Comparison of ENCODE assay signal across 9 cellular contexts in the genomic region with DNA sequence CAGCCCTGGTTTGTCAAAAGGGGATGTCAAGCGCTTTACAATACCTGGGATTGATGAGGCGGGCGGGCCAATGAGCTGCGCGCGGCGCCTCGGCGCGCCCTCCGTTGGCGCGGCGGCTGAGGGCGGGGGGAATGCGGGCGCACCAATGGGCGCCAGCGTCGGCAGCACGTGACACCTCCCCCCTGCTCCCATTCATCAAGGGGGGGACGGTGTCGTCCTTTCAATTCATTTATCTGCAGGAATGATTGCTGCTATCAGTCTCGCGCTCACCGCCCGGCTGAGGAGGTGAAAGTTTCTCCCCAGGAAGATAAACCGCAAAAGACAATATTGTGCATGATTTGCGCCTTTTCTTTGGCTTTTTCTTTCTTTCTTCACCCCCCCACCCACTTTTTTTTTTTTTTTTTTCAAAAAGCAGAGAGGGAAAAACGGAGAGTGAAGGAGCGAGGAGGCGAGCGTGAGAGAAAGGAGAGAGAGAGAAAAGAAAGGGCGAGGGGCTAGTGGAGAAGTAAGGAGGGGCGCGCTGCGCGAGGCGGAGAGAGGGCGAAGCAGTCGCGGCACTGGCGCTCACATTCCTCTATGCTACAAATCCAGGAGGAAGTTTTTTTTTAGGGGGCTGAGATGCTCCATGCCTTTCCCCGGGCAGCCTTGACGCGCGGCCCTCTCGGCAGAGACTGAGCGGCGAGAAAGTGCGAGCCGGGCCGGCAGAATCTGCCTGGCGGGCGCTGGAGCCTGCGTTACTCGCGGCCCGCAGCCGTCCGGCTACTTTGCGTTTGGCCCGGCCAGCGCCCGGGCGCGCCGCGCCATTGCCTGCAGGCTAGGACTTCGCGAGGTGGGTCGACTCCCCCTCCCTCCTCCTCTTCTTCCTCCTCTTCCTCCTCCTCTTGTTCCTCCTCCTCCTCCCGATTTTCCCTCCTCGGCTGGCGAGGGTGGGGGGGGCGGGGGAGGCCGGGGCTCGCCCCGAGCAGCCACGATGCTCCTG. TPM values are rescaled to one million over a fixed set of nuclear protein-coding genes. Genes with fewer than 3 reads are reported as not detected.
DNase-seq lines count a peak whose midpoint lies in the region; ATAC-seq and TF ChIP-seq lines count a peak whose summit lies in the region.
"Had no signal": no experiment of that assay in that cellular context is flagged by ENCODE, and none has a peak within 500 bp of the region (broad histone marks: within the 10 kb centered on the region; RNA-seq: fewer than 3 reads in every experiment).

TSS of gene ZIC1 (plus strand) at position 223 of the 979 bp plus-strand sequence. CDS start at position 971, 748 bp downstream.

- peaks cover 8% of the 10 kb centered on the region for H3K4me1 Mint-ChIP-seq in central memory CD8-positive, alpha-beta T cell
- peaks cover 14 to 54% (median 34%) of the 10 kb centered on the region in 7 donors for H3K4me1 Mint-ChIP-seq in naive thymus-derived CD4-positive, alpha-beta T cell

- peaks cover 10% of the 10 kb centered on the region for H3K9me3 Mint-ChIP-seq in central memory CD8-positive, alpha-beta T cell
- H3K9me3 Mint-ChIP-seq in naive thymus-derived CD4-positive, alpha-beta T cell = peaks cover 2 to 61% (median 25%) of the 10 kb centered on the region in 11 donors

- H3K9me3 ChIP-seq in A673 (ENCODE audit: low read depth, low read length, poor library complexity, severe bottlenecking) = no peaks in the 10 kb centered on the region
- H3K9me3 ChIP-seq in naive thymus-derived CD4-positive, alpha-beta T cell (ENCODE audit: control insufficient read depth in 2 of 3, low read length in 3 of 3) = peaks cover 0 to 14% (median 0%) of the 10 kb centered on the region in 3 experiments

- peaks cover 8% of the 10 kb centered on the region for H3K4me1 ChIP-seq in A673 (ENCODE audit: insufficient read depth, low read length, poor library complexity, severe bottlenecking)
- peaks cover 0 to 5% of the 10 kb centered on the region in 2 donors for H3K4me1 ChIP-seq in naive thymus-derived CD4-positive, alpha-beta T cell (ENCODE audit: control insufficient read depth in 2 of 2, insufficient read depth in 2 of 2, low read length in 2 of 2)

- H3K4me3 Mint-ChIP-seq in central memory CD8-positive, alpha-beta T cell = peak within 1 kb of the TSS; percentile 20
- H3K4me3 Mint-ChIP-seq in naive thymus-derived CD4-positive, alpha-beta T cell = peak within 1 kb of the TSS; percentile 25 to 70 (median 47)

- CTCF ChIA-PET in A673 (lab: Charles Lee) = no interaction called here
- CTCF ChIA-PET in naive thymus-derived CD4-positive, alpha-beta T cell (lab: Charles Lee) = no interaction called here

- H3K36me3 Mint-ChIP-seq in central memory CD8-positive, alpha-beta T cell (ENCODE audit: insufficient read depth) = peaks cover 11% of the 10 kb centered on the region
- peaks cover 0 to 22% (median 10%) of the 10 kb centered on the region in 5 donors for H3K36me3 Mint-ChIP-seq in naive thymus-derived CD4-positive, alpha-beta T cell

- ATAC-seq in central memory CD8-positive, alpha-beta T cell (replicated peaks; ENCODE audit: extremely low read depth, poor library complexity, severe bottlenecking) = no peak
- ATAC-seq in naive thymus-derived CD4-positive, alpha-beta T cell = no peak
- no peak for ATAC-seq in GM18502 (IDR thresholded peaks at IDR 0.05; ENCODE audit: poor library complexity, unreplicated experiment)

- DNase-seq in A673 (ENCODE audit: low spot score) (no peak), HFF-Myc (ENCODE audit: extremely low read depth, low read depth) (no peak), kidney tubule cell (ENCODE audit: low spot score) (no peak), Kasumi-1 (lab: John Stamatoyannopoulos, UW) (no peak), hepatic stellate cell (ENCODE audit: low spot score) (no peak)
- DNase-seq in central memory CD8-positive, alpha-beta T cell (ENCODE audit: low spot score in 2 of 2) = no peak
- no peak for DNase-seq in naive thymus-derived CD4-positive, alpha-beta T cell

- H3K4me3 ChIP-seq in A673 (ENCODE audit: low read depth, low read length, poor library complexity, severe bottlenecking) (peak within 1 kb of the TSS; percentile 35), HFF-Myc (replicated peaks; ENCODE audit: low read depth, low read length) (peak within 1 kb of the TSS; percentile 50)
- no peak within 1 kb of the TSS for H3K4me3 ChIP-seq in naive thymus-derived CD4-positive, alpha-beta T cell (ENCODE audit: low read length)

- peaks cover 98% of the 10 kb centered on the region for H3K27me3 ChIP-seq in A673 (replicated peaks; ENCODE audit: insufficient read depth, low read depth, low read length, poor library complexity)
- H3K27me3 ChIP-seq in naive thymus-derived CD4-positive, alpha-beta T cell (ENCODE audit: control insufficient read depth in 2 of 2, insufficient read depth in 2 of 2, low read length in 2 of 2) = peaks cover 0 to 33% of the 10 kb centered on the region in 2 donors

- no TSS peak for BruUV-seq in A673 (replicated peaks; lab: Mats Ljungman, UMichigan)

- no peak within 1 kb of the TSS for H3K27ac ChIP-seq in A673 (ENCODE audit: low read depth, low read length, poor library complexity, severe bottlenecking)
- no peak within 1 kb of the TSS for H3K27ac ChIP-seq in naive thymus-derived CD4-positive, alpha-beta T cell (ENCODE audit: low read depth, low read length)

- H3K36me3 ChIP-seq in A673 (ENCODE audit: insufficient read depth, low read length, poor library complexity, severe bottlenecking) = no peaks in the 10 kb centered on the region
- no peaks in the 10 kb centered on the region for H3K36me3 ChIP-seq in naive thymus-derived CD4-positive, alpha-beta T cell (ENCODE audit: control insufficient read depth in 2 of 3, insufficient read depth in 3 of 3, low read length in 3 of 3)

- peaks cover 90% of the 10 kb centered on the region for H3K27me3 Mint-ChIP-seq in central memory CD8-positive, alpha-beta T cell
- H3K27me3 Mint-ChIP-seq in naive thymus-derived CD4-positive, alpha-beta T cell = peaks cover 76 to 86% (median 85%) of the 10 kb centered on the region in 5 donors

- TF ChIP-seq CTCF in A673 (conservative IDR thresholded peaks at IDR 0.05; ENCODE audit: low read depth, low read length) (no peak), HFF-Myc (IDR thresholded peaks at IDR 0.05; ENCODE audit: low read depth, low read length, missing control alignments) (no peak)

- POLR2A ChIA-PET in A673 (lab: Charles Lee; ENCODE audit: low non-redundant PET) = no interaction called here
- POLR2A ChIA-PET in naive thymus-derived CD4-positive, alpha-beta T cell (lab: Charles Lee) = no interaction called here

- H3K27ac Mint-ChIP-seq in central memory CD8-positive, alpha-beta T cell (ENCODE audit: low read depth) = peak within 1 kb of the TSS; percentile 84
- peak within 1 kb of the TSS in 2 of 9 donors; percentile 54 to 91 for H3K27ac Mint-ChIP-seq in naive thymus-derived CD4-positive, alpha-beta T cell

- intact Hi-C loops in A673 (cut with micrococcal nuclease; ENCODE audit: unreplicated experiment) = no loop called here
- intact Hi-C loops in naive thymus-derived CD4-positive, alpha-beta T cell (cut with micrococcal nuclease) = loop anchor here in 1 of 2 donors (5.0 kb wide), 1 partner anchor 52 kb away; no protein-coding TSS in a partner anchor

RNA-seq across cellular contexts. Expression of gene ZIC1, which starts in this region (rescaled TPM):
- total RNA-seq in A673 (2021) = 1.4 and 4.2 TPM in 2 replicates
- total RNA-seq in naive thymus-derived CD4-positive, alpha-beta T cell = not detected
- not detected for polyA plus RNA-seq in naive thymus-derived CD4-positive, alpha-beta T cell
- polyA plus RNA-seq: keratinocyte had no signal
